ENCODE assay signal across 26 cellular contexts in genomic region chr16:78676351-78676750, GRCh38.
A peak's percentile ranks its signal among the peaks of the same experiment; 100 is the strongest.
DNase-seq lines count a peak whose midpoint lies in the region; ATAC-seq and TF ChIP-seq lines count a peak whose summit lies in the region.
"Had no signal": no experiment of that assay in that cellular context is flagged by ENCODE, and none has a peak within 500 bp of the region (broad histone marks: within the 10 kb centered on the region; RNA-seq: fewer than 3 reads in every experiment).

No MANE protein-coding gene starts in this region.

- no peaks in the 10 kb centered on the region for H3K36me3 ChIP-seq in endodermal cell (ENCODE audit: control insufficient read depth, insufficient read depth, low read length)
- H3K36me3 ChIP-seq: HAP-1 had no signal

- 97 to 100% methylated on average over 1 to 2 of the region's 2 CpGs for WGBS in endodermal cell (ENCODE audit: insufficient coverage in 1 of 2, insufficient read length in 1 of 2), 2 experiments

- no peak for TF ChIP-seq CTCF in AG10803 (conservative IDR thresholded peaks at IDR 0.05; ENCODE audit: low read length)
- no peak for TF ChIP-seq CTCF in endodermal cell (conservative IDR thresholded peaks at IDR 0.05)
- no peak for TF ChIP-seq CTCF in nephron (IDR thresholded peaks at IDR 0.05; ENCODE audit: unreplicated experiment in 3 of 3)

- H3K9me3 ChIP-seq in endodermal cell (ENCODE audit: control insufficient read depth, low read length) = no peaks in the 10 kb centered on the region
- H3K9me3 ChIP-seq: Caco-2, HAP-1 had no signal

- no peak overlapping the region for H3K9ac ChIP-seq in endodermal cell (ENCODE audit: extremely low read depth, low read length, poor library complexity, severe bottlenecking)

- no peak overlapping the region for H3K27ac ChIP-seq in endodermal cell (ENCODE audit: low read depth, low read length)

- H3K4me3 ChIP-seq in AG10803 (ENCODE audit: low read length) (no peak overlapping the region), endodermal cell (ENCODE audit: low read length) (no peak overlapping the region)
- H3K4me3 ChIP-seq: GM12878, HAP-1 had no signal

- H3K27me3 Mint-ChIP-seq in endodermal cell (ENCODE audit: insufficient read depth) (no peaks in the 10 kb centered on the region), nephron (ENCODE audit: low read depth) (no peaks in the 10 kb centered on the region)

- H3K4me1 ChIP-seq in endodermal cell (ENCODE audit: control insufficient read depth, insufficient read depth, low read length) = no peaks in the 10 kb centered on the region
- H3K4me1 ChIP-seq: Caco-2, HAP-1 had no signal

- H3K27ac Mint-ChIP-seq in endodermal cell (no peak overlapping the region), nephron (peak overlapping the region in 2 of 3 experiments; percentile 34 to 83)
- H3K27ac Mint-ChIP-seq: CD8-positive, alpha-beta T cell had no signal

- H3K4me1 Mint-ChIP-seq in endodermal cell (peaks cover 10% of the 10 kb centered on the region), nephron (peaks cover 41% of the 10 kb centered on the region)

- H3K36me3 Mint-ChIP-seq in endodermal cell (ENCODE audit: low read depth) (no peaks in the 10 kb centered on the region), nephron (ENCODE audit: low read depth) (no peaks in the 10 kb centered on the region)
- H3K36me3 Mint-ChIP-seq: CD8-positive, alpha-beta T cell had no signal

- H3K4me3 Mint-ChIP-seq in endodermal cell (no peak overlapping the region), nephron (no peak overlapping the region)
- H3K4me3 Mint-ChIP-seq: CD8-positive, alpha-beta T cell had no signal

- H3K27me3 ChIP-seq in endodermal cell (ENCODE audit: control insufficient read depth, insufficient read depth, low read length, poor library complexity, severe bottlenecking) = no peaks in the 10 kb centered on the region

- ATAC-seq in GM21528 (IDR thresholded peaks at IDR 0.05; ENCODE audit: low FRiP score, unreplicated experiment) = no peak
- ATAC-seq: CD8-positive, alpha-beta T cell; GM12878 had no signal

- DNase-seq in AG10803 (ENCODE audit: low read depth) (peak; percentile 3), M059J (ENCODE audit: low read depth) (peak; percentile 0), endodermal cell (peak; percentile 3), NCI-H510A treated with DMSO at 0.1 percent for 48 hours (lab: John Stamatoyannopoulos, UW) (no peak), putamen (ENCODE audit: low spot score) (no peak)
- DNase-seq: C1 segment of cervical spinal cord; Caco-2; CD8-positive, alpha-beta T cell; DMS79; EL; GDM1; GOT3; IMR-90; KG1; NCI-H1092; NCI-H1417 treated with DMSO at 0.1 percent for 48 hours; NCI-H1694 treated with DMSO at 0.1 percent for 48 hours; NCI-H2081; NCI-H2227 treated with DMSO at 0.1 percent for 48 hours; NCI-H69; RPMI8226; SHP77 had no signal

- H3K9me3 Mint-ChIP-seq in endodermal cell = no peaks in the 10 kb centered on the region
- no peaks in the 10 kb centered on the region for H3K9me3 Mint-ChIP-seq in nephron
- H3K9me3 Mint-ChIP-seq: CD8-positive, alpha-beta T cell had no signal

Comparison
In these comparisons a context has a peak if more than half of its experiments do, and no peak if none do; other contexts are left out.
1. DNase-seq: peak in AG10803 (single experiment), M059J (single experiment) and endodermal cell (single experiment); none in NCI-H510A treated with DMSO at 0.1 percent for 48 hours (single experiment) and putamen (single experiment).